8 cellular contexts compared by ENCODE assay signal in genomic region chr2:87486413-87486812, GRCh38.
A peak's percentile ranks its signal among the peaks of the same experiment; 100 is the strongest.
DNase-seq lines count a peak whose midpoint lies in the region; ATAC-seq and TF ChIP-seq lines count a peak whose summit lies in the region.
"Not testable (repeated sequence)": the region's sequence is repeated elsewhere in the genome, so short reads cannot be mapped to it uniquely, and the experiment has no call there.

No MANE protein-coding gene starts in this region.

- H3K27ac ChIP-seq in GM23248, result peak overlapping the region; percentile 74
- peak overlapping the region; percentile 20 for H3K27ac ChIP-seq in HUES48 (ENCODE audit: low read depth, low read length)
- peak overlapping the region; percentile 11 to 70 (median 66) for H3K27ac ChIP-seq in esophagus squamous epithelium
- peak overlapping the region; percentile 59 for H3K27ac ChIP-seq in mesenchymal stem cell (ENCODE audit: low read length, poor library complexity, severe bottlenecking)

- H3K4ac ChIP-seq in mesenchymal stem cell (ENCODE audit: low read depth in 1 of 2, low read length in 2 of 2), result peak overlapping the region in 1 of 2 experiments; percentile 41

- in situ Hi-C loops in GM23248 (cut with MboI), result not testable (repeated sequence)

- H4K91ac ChIP-seq in mesenchymal stem cell (ENCODE audit: low read length), result not testable (repeated sequence)

- peak; percentile 52 to 55 for ATAC-seq in activated naive CD4-positive, alpha-beta T cell treated with anti-CD3 and anti-CD28 coated beads, Interleukin-2, amount 50 U/mL, for 72 hours
- ATAC-seq in stimulated activated effector memory CD8-positive, alpha-beta T cell treated with anti-CD3 and anti-CD28 coated beads, Interleukin-12 subunit alpha, Interleukin-12 subunit beta, amount 100 ng/mL, for 72 hours, result peak; percentile 65

- not testable (repeated sequence) for H3K36me3 ChIP-seq in GM23248 (ENCODE audit: low read depth); HUES48 (ENCODE audit: control insufficient read depth, insufficient read depth, low read length); esophagus squamous epithelium; mesenchymal stem cell (ENCODE audit: control insufficient read depth in 1 of 2, insufficient read depth in 2 of 2, low read depth in 1 of 2, low read length in 2 of 2)

- not testable (repeated sequence) for H4K20me1 ChIP-seq in GM23248 (ENCODE audit: insufficient read depth)

- H3K9me3 Mint-ChIP-seq in CD14-positive monocyte; T-helper 2 cell treated with Interferon-gamma antibody and Interleukin-4, amounts not matched to agents 5 μg/mL and 100 μg/mL, for 36 hours; activated naive CD4-positive, alpha-beta T cell treated with anti-CD3 and anti-CD28 coated beads, Interleukin-2, amount 50 U/mL, for 72 hours; stimulated activated effector memory CD8-positive, alpha-beta T cell treated with anti-CD3 and anti-CD28 coated beads, Interleukin-12 subunit alpha, Interleukin-12 subunit beta, amount 100 ng/mL, for 72 hours: not testable (repeated sequence)

- H3K18ac ChIP-seq in mesenchymal stem cell (ENCODE audit: low read depth in 1 of 2, low read length in 2 of 2), result peak overlapping the region in 1 of 2 experiments; percentile 70

- intact Hi-C loops in CD14-positive monocyte (cut with micrococcal nuclease); esophagus squamous epithelium (cut with DNase I): not testable (repeated sequence)

- not testable (repeated sequence) for H2BK5ac ChIP-seq in mesenchymal stem cell (ENCODE audit: low read depth, low read length, poor library complexity, severe bottlenecking)

- H3K9me3 ChIP-seq in GM23248 (ENCODE audit: low read depth); HUES48 (ENCODE audit: control insufficient read depth, insufficient read depth, low read length); esophagus squamous epithelium; mesenchymal stem cell (ENCODE audit: control insufficient read depth, low read length): not testable (repeated sequence)

- TF ChIP-seq CTCF in CD14-positive monocyte (IDR thresholded peaks at IDR 0.05); esophagus squamous epithelium (IDR thresholded peaks at IDR 0.05): not testable (repeated sequence)

- H3K4me1 ChIP-seq in GM23248 (ENCODE audit: insufficient read depth), result peaks cover 25% of the 10 kb centered on the region
- H3K4me1 ChIP-seq in HUES48 (ENCODE audit: control insufficient read depth, insufficient read depth, low read length); mesenchymal stem cell (ENCODE audit: control insufficient read depth, insufficient read depth, low read depth, low read length): not testable (repeated sequence)
- peaks cover 0 to 14% (median 0%) of the 10 kb centered on the region in 3 donors for H3K4me1 ChIP-seq in esophagus squamous epithelium

- H3K27me3 Mint-ChIP-seq in CD14-positive monocyte (ENCODE audit: low read depth in 3 of 3); T-helper 2 cell treated with Interferon-gamma antibody and Interleukin-4, amounts not matched to agents 5 μg/mL and 100 μg/mL, for 36 hours (ENCODE audit: low read depth): not testable (repeated sequence)

- H2AK5ac ChIP-seq in mesenchymal stem cell (ENCODE audit: low read length, severe bottlenecking), result not testable (repeated sequence)

- not testable (repeated sequence) for H3K36me3 Mint-ChIP-seq in CD14-positive monocyte; T-helper 2 cell treated with Interferon-gamma antibody and Interleukin-4, amounts not matched to agents 5 μg/mL and 100 μg/mL, for 36 hours (ENCODE audit: low read depth); activated naive CD4-positive, alpha-beta T cell treated with anti-CD3 and anti-CD28 coated beads, Interleukin-2, amount 50 U/mL, for 72 hours
- peaks cover 21% of the 10 kb centered on the region for H3K36me3 Mint-ChIP-seq in stimulated activated effector memory CD8-positive, alpha-beta T cell treated with anti-CD3 and anti-CD28 coated beads, Interleukin-12 subunit alpha, Interleukin-12 subunit beta, amount 100 ng/mL, for 72 hours

- H3K27ac Mint-ChIP-seq in CD14-positive monocyte, result peak overlapping the region in 6 of 7 donors; percentile 25 to 78 (median 68)
- peak overlapping the region; percentile 83 for H3K27ac Mint-ChIP-seq in T-helper 2 cell treated with Interferon-gamma antibody and Interleukin-4, amounts not matched to agents 5 μg/mL and 100 μg/mL, for 36 hours
- H3K27ac Mint-ChIP-seq in activated naive CD4-positive, alpha-beta T cell treated with anti-CD3 and anti-CD28 coated beads, Interleukin-2, amount 50 U/mL, for 72 hours, result peak overlapping the region; percentile 14 to 67
- H3K27ac Mint-ChIP-seq in stimulated activated effector memory CD8-positive, alpha-beta T cell treated with anti-CD3 and anti-CD28 coated beads, Interleukin-12 subunit alpha, Interleukin-12 subunit beta, amount 100 ng/mL, for 72 hours, result peak overlapping the region; percentile 76

- H3K4me3 ChIP-seq in GM23248 (peak overlapping the region; percentile 47; the same call in 1 of the 2 replicates), esophagus squamous epithelium (peak overlapping the region in 1 of 4 donors; percentile 26)
- H3K4me3 ChIP-seq in HUES48 (ENCODE audit: low read depth, low read length); mesenchymal stem cell (ENCODE audit: insufficient read depth in 1 of 2, low read depth in 1 of 2, low read length in 2 of 2): not testable (repeated sequence)

- H3K4me2 ChIP-seq in GM23248 (ENCODE audit: unreplicated experiment), result peak overlapping the region; percentile 68
- not testable (repeated sequence) for H3K4me2 ChIP-seq in mesenchymal stem cell (ENCODE audit: low read length, poor library complexity, severe bottlenecking)

- H3K9me2 ChIP-seq in GM23248 (ENCODE audit: insufficient read depth), result not testable (repeated sequence)

- not testable (repeated sequence) for H3K23ac ChIP-seq in mesenchymal stem cell (ENCODE audit: low read length in 2 of 2)

- peaks cover 21% of the 10 kb centered on the region for H3F3A ChIP-seq in GM23248 (ENCODE audit: insufficient read depth)

- DNase-seq in CD14-positive monocyte (ENCODE audit: low spot score); GM23248; activated naive CD4-positive, alpha-beta T cell treated with anti-CD3 and anti-CD28 coated beads, Interleukin-2, amount 50 U/mL, for 72 hours (ENCODE audit: low spot score in 2 of 2); esophagus squamous epithelium (lab: John Stamatoyannopoulos, UW); mesenchymal stem cell; stimulated activated effector memory CD8-positive, alpha-beta T cell treated with anti-CD3 and anti-CD28 coated beads, Interleukin-12 subunit alpha, Interleukin-12 subunit beta, amount 100 ng/mL, for 72 hours (ENCODE audit: low spot score in 2 of 2): not testable (repeated sequence)
- peak; percentile 36 for DNase-seq in T-helper 2 cell treated with Interferon-gamma antibody and Interleukin-4, amounts not matched to agents 5 μg/mL and 100 μg/mL, for 36 hours (ENCODE audit: low spot score)

- not testable (repeated sequence) for H2AFZ ChIP-seq in GM23248; mesenchymal stem cell (ENCODE audit: low read depth, low read length)

- not testable (repeated sequence) for H4K8ac ChIP-seq in mesenchymal stem cell (ENCODE audit: low read length)

- H3K4me3 Mint-ChIP-seq in CD14-positive monocyte, result peak overlapping the region in 1 of 2 donors; percentile 39
- H3K4me3 Mint-ChIP-seq in T-helper 2 cell treated with Interferon-gamma antibody and Interleukin-4, amounts not matched to agents 5 μg/mL and 100 μg/mL, for 36 hours, result peak overlapping the region; percentile 66
- peak overlapping the region; percentile 37 for H3K4me3 Mint-ChIP-seq in stimulated activated effector memory CD8-positive, alpha-beta T cell treated with anti-CD3 and anti-CD28 coated beads, Interleukin-12 subunit alpha, Interleukin-12 subunit beta, amount 100 ng/mL, for 72 hours

- not testable (repeated sequence) for H3K79me1 ChIP-seq in mesenchymal stem cell (replicated peaks; ENCODE audit: low read length, poor library complexity, severe bottlenecking)

- not testable (repeated sequence) for H2BK120ac ChIP-seq in mesenchymal stem cell (ENCODE audit: low read depth, low read length)

- peaks cover 13% of the 10 kb centered on the region for H3K4me1 Mint-ChIP-seq in CD14-positive monocyte
- peaks cover 18% of the 10 kb centered on the region for H3K4me1 Mint-ChIP-seq in T-helper 2 cell treated with Interferon-gamma antibody and Interleukin-4, amounts not matched to agents 5 μg/mL and 100 μg/mL, for 36 hours (ENCODE audit: low read depth)
- peaks cover 13% of the 10 kb centered on the region for H3K4me1 Mint-ChIP-seq in stimulated activated effector memory CD8-positive, alpha-beta T cell treated with anti-CD3 and anti-CD28 coated beads, Interleukin-12 subunit alpha, Interleukin-12 subunit beta, amount 100 ng/mL, for 72 hours

- TF ChIP-seq POLR2A in esophagus squamous epithelium (IDR thresholded peaks at IDR 0.05), result not testable (repeated sequence)

- peaks cover 93% of the 10 kb centered on the region for H3K79me2 ChIP-seq in GM23248 (ENCODE audit: insufficient read depth)

- not testable (repeated sequence) for H3K27me3 ChIP-seq in GM23248 (replicated peaks; ENCODE audit: insufficient read depth); HUES48 (ENCODE audit: control insufficient read depth, insufficient read depth, low read length); esophagus squamous epithelium; mesenchymal stem cell (ENCODE audit: control insufficient read depth in 1 of 2, insufficient read depth in 1 of 2, low read length in 2 of 2)

- not testable (repeated sequence) for H2BK15ac ChIP-seq in mesenchymal stem cell (ENCODE audit: low read depth, poor library complexity, severe bottlenecking)

- H3K9ac ChIP-seq in GM23248, result peak overlapping the region; percentile 56
- not testable (repeated sequence) for H3K9ac ChIP-seq in HUES48 (ENCODE audit: low read depth, low read length)
- H3K9ac ChIP-seq in mesenchymal stem cell (ENCODE audit: low read length), result peak overlapping the region; percentile 63

- H2BK12ac ChIP-seq in mesenchymal stem cell (ENCODE audit: low read length in 2 of 2), result peak overlapping the region in 1 of 2 experiments; percentile 71

- not testable (repeated sequence) for H3K14ac ChIP-seq in mesenchymal stem cell (ENCODE audit: low read length in 2 of 2)

- WGBS in GM23248 (ENCODE audit: low coverage in 1 of 2, low lambda C conversion rate in 2 of 2, missing lambda C conversion rate in 2 of 2), 2 experiments, result 75 to 91% methylated on average over 8 to 9 of the region's 9 CpGs
- 60 to 100% methylated on average over 1 to 3 of the region's 9 CpGs for WGBS in esophagus squamous epithelium, 2 donors
- no CpG with 5 or more reads among the region's 9 CpGs for WGBS in mesenchymal stem cell

Comparison
In these comparisons a context has a peak if more than half of its experiments do, and no peak if none do; other contexts are left out.
1. H3K27ac ChIP-seq: peak in every context shown above with its lines; median percentile 74 in GM23248; 66 in esophagus squamous epithelium; 59 in mesenchymal stem cell; 20 in HUES48.